ENCODE assay signal across 8 cellular contexts in the genomic region with DNA sequence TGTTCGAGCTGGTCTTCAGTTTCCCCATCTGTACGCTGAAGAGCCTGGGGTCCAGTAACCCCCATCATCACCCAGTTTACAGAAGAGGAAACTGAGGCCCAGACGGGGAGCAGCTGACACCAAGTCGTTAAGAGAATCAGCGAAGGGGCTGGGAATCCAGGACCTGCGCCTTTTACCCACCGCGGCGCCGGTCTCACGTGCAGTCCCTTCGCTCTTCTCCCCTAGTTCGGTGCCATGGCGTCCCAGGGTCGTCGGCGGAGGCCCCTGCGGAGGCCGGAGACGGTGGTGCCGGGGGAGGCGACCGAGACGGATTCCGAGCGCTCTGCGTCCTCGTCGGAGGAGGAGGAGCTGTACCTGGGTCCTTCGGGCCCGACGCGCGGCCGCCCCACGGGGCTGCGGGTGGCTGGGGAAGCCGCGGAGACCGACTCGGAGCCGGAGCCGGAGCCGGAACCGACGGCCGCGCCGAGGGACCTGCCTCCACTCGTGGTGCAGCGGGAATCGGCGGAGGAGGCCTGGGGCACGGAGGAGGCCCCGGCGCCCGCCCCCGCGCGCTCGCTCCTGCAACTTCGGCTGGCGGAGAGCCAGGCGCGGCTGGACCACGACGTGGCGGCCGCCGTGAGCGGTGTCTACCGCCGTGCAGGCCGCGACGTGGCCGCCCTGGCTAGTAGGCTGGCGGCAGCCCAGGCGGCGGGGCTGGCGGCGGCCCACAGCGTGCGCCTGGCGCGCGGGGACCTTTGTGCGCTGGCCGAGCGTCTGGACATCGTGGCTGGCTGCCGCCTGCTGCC. TPM values are rescaled to one million over a fixed set of nuclear protein-coding genes. Genes with fewer than 3 reads are reported as not detected.
A peak's percentile ranks its signal among the peaks of the same experiment; 100 is the strongest.
DNase-seq lines count a peak whose midpoint lies in the region; ATAC-seq and TF ChIP-seq lines count a peak whose summit lies in the region.

No MANE protein-coding gene starts in this region.

- H3K4me1 Mint-ChIP-seq in neural crest cell = peaks cover 22% of the 10 kb centered on the region

- TF ChIP-seq CTCF in esophagus squamous epithelium (IDR thresholded peaks at IDR 0.05) (no peak), neural crest cell (conservative IDR thresholded peaks at IDR 0.05) (no peak)

- ATAC-seq in HG03439 (IDR thresholded peaks at IDR 0.05; ENCODE audit: unreplicated experiment) = peak; percentile 1
- ATAC-seq in HG02623 (IDR thresholded peaks at IDR 0.05; ENCODE audit: unreplicated experiment) = no peak
- ATAC-seq in HG02973 (IDR thresholded peaks at IDR 0.05; ENCODE audit: unreplicated experiment) = no peak

- H3K9me3 ChIP-seq in BLaER1 (no peaks in the 10 kb centered on the region), esophagus squamous epithelium (no peaks in the 10 kb centered on the region)

- 0% methylated on average over 3 to 8 of the region's 92 CpGs for WGBS in esophagus squamous epithelium, 2 donors

- H3K4me2 ChIP-seq in BLaER1 = peak overlapping the region; percentile 99

- H3K36me3 ChIP-seq in BLaER1 (peaks cover 18% of the 10 kb centered on the region; the same call in 1 of the 2 replicates), esophagus squamous epithelium (peaks cover 0 to 17% (median 3%) of the 10 kb centered on the region in 3 donors)

- H3K27me3 ChIP-seq in BLaER1 (no peaks in the 10 kb centered on the region), esophagus squamous epithelium (no peaks in the 10 kb centered on the region)

- no peak overlapping the region for H3K27ac Mint-ChIP-seq in neural crest cell (ENCODE audit: unreplicated experiment)

- H4K20me1 ChIP-seq in BLaER1 = peaks cover 35% of the 10 kb centered on the region

- H3K4me3 Mint-ChIP-seq in neural crest cell = peak overlapping the region; percentile 95

- H3K36me3 Mint-ChIP-seq in neural crest cell (ENCODE audit: low read depth) = no peaks in the 10 kb centered on the region

- intact Hi-C loops in esophagus squamous epithelium (cut with DNase I) = no loop called here

- H3K4me1 ChIP-seq in BLaER1 = peaks cover 59% of the 10 kb centered on the region
- peaks cover 26 to 66% (median 28%) of the 10 kb centered on the region in 3 donors for H3K4me1 ChIP-seq in esophagus squamous epithelium

- no peaks in the 10 kb centered on the region for H3K27me3 Mint-ChIP-seq in neural crest cell (ENCODE audit: low read depth)

- H3K9me3 Mint-ChIP-seq in neural crest cell = no peaks in the 10 kb centered on the region

- peak; percentile 77 for DNase-seq in activated CD8-positive, alpha-beta memory T cell treated with anti-CD3 and anti-CD28 coated beads for 24 hours
- no peak for DNase-seq in esophagus squamous epithelium (lab: John Stamatoyannopoulos, UW)
- no peak for DNase-seq in neural crest cell (ENCODE audit: low read depth, low spot score)
- DNase-seq in hippocampal formation (lab: John Stamatoyannopoulos, UW) = no peak

- H3K4me3 ChIP-seq in BLaER1 (peak overlapping the region; percentile 83), esophagus squamous epithelium (peak overlapping the region; percentile 70 to 94 (median 86))

- no peak for TF ChIP-seq POLR2A in esophagus squamous epithelium (IDR thresholded peaks at IDR 0.05)

- H3K27ac ChIP-seq in BLaER1 = peak overlapping the region; percentile 84
- peak overlapping the region; percentile 89 to 98 (median 96) for H3K27ac ChIP-seq in esophagus squamous epithelium

- H3K9ac ChIP-seq in BLaER1 = peak overlapping the region; percentile 92

RNA-seq across cellular contexts. Expression of gene BLOC1S3, which starts 0.7 kb away (rescaled TPM):
- total RNA-seq in esophagus squamous epithelium = 10 to 100 TPM in 2 of 4 donors, 1 to 10 TPM in 2; 7.9 to 18.4 (median 10.4) TPM
- 9.3 and 9.7 TPM in 2 replicates for total RNA-seq in neural crest cell

RNA-seq across cellular contexts. Expression of gene TRAPPC6A, which starts 1.2 kb away (rescaled TPM):
- total RNA-seq in esophagus squamous epithelium (10 to 100 TPM in 3 of 4 donors, 1 to 10 TPM in 1; 5.4 to 27.8 (median 18.0) TPM), neural crest cell (22.2 and 25.1 TPM in 2 replicates)

RNA-seq across cellular contexts. Expression of gene NKPD1, which starts 18.5 kb away (rescaled TPM):
- total RNA-seq in esophagus squamous epithelium (1 to 10 TPM; 1.1 to 4.2 (median 2.9) TPM), neural crest cell (0.16 and 0.39 TPM in 2 replicates)
